In genomic region chr3:121690777-121691405, GRCh38 we compare ENCODE assay signal across 12 cellular contexts. TPM values are rescaled to one million over a fixed set of nuclear protein-coding genes. Genes with fewer than 3 reads are reported as not detected.
DNase-seq lines count a peak whose midpoint lies in the region; ATAC-seq and TF ChIP-seq lines count a peak whose summit lies in the region.
"Had no signal": no experiment of that assay in that cellular context is flagged by ENCODE, and none has a peak within 500 bp of the region (broad histone marks: within the 10 kb centered on the region; RNA-seq: fewer than 3 reads in every experiment).

No MANE protein-coding gene starts in this region.

- H4K20me1 ChIP-seq in hepatocyte (ENCODE audit: insufficient read depth, poor library complexity, severe bottlenecking), result no peaks in the 10 kb centered on the region

- no peak overlapping the region for H3K4me3 Mint-ChIP-seq in Caco-2 (ENCODE audit: unreplicated experiment)
- no peak overlapping the region for H3K4me3 Mint-ChIP-seq in activated B cell treated with CpG ODN at 0.5 μM for 24 hours

- peaks cover 2% of the 10 kb centered on the region for H3K79me2 ChIP-seq in hepatocyte

- intact Hi-C loops in Caco-2 (cut with micrococcal nuclease; ENCODE audit: unreplicated experiment) (no loop called here), activated B cell treated with CpG ODN at 0.5 μM for 24 hours (cut with micrococcal nuclease) (no loop called here), esophagus muscularis mucosa (cut with DNase I) (no loop called here)

- TSS peak; percentile 7 for BruUV-seq in Caco-2 (replicated peaks; lab: Mats Ljungman, UMichigan)

- no peaks in the 10 kb centered on the region for H3K27me3 ChIP-seq in Caco-2 (replicated peaks; ENCODE audit: control insufficient read depth, insufficient read depth, low read length)
- no peaks in the 10 kb centered on the region for H3K27me3 ChIP-seq in esophagus muscularis mucosa
- H3K27me3 ChIP-seq in hepatocyte, result no peaks in the 10 kb centered on the region
- H3K27me3 ChIP-seq: right lobe of liver had no signal

- H3K4me2 ChIP-seq in hepatocyte, result no peak overlapping the region

- ATAC-seq in GM18870 (IDR thresholded peaks at IDR 0.05; ENCODE audit: unreplicated experiment) (peak; percentile 72), HG02852 (IDR thresholded peaks at IDR 0.05; ENCODE audit: unreplicated experiment) (peak; percentile 73), activated B cell treated with CpG ODN at 0.5 μM for 24 hours (ENCODE audit: low read depth) (no peak)
- ATAC-seq: right lobe of liver had no signal

- no peak overlapping the region for H2AFZ ChIP-seq in hepatocyte

- no peaks in the 10 kb centered on the region for H3K4me1 Mint-ChIP-seq in Caco-2 (ENCODE audit: low read depth, unreplicated experiment)
- peaks cover 11% of the 10 kb centered on the region for H3K4me1 Mint-ChIP-seq in activated B cell treated with CpG ODN at 0.5 μM for 24 hours

- H3K4me3 ChIP-seq in Caco-2 (ENCODE audit: low read depth, low read length) (no peak overlapping the region), esophagus muscularis mucosa (no peak overlapping the region), hepatocyte (no peak overlapping the region)
- H3K4me3 ChIP-seq: coronary artery, right lobe of liver had no signal

- 91% methylated on average over 2 of the region's 2 CpGs for WGBS in esophagus muscularis mucosa
- WGBS in hepatocyte (ENCODE audit: low lambda C conversion rate, missing lambda C conversion rate), result 98% methylated on average over 2 of the region's 2 CpGs

- CTCF ChIA-PET in Caco-2 (lab: Charles Lee), result no interaction called here
- CTCF ChIA-PET in activated B cell treated with CpG ODN at 0.5 μM for 24 hours (lab: Charles Lee), result interaction anchor here (1.2 kb wide), 1 partner anchor 13 kb away, joined by 3 read pairs; no protein-coding TSS in a partner anchor

- H3K36me3 ChIP-seq in Caco-2 (ENCODE audit: control insufficient read depth, insufficient read depth, low read length) (no peaks in the 10 kb centered on the region; the same call in 1 of the 2 replicates), esophagus muscularis mucosa (peaks cover 17 to 78% (median 51%) of the 10 kb centered on the region in 4 donors), hepatocyte (replicated peaks; ENCODE audit: insufficient read depth, low read depth) (peaks cover 2% of the 10 kb centered on the region)

- TF ChIP-seq EP300 in esophagus muscularis mucosa (IDR thresholded peaks at IDR 0.05), result no peak

- H3K9me3 ChIP-seq in Caco-2, result no peaks in the 10 kb centered on the region
- H3K9me3 ChIP-seq in esophagus muscularis mucosa, result no peaks in the 10 kb centered on the region
- H3K9me3 ChIP-seq in hepatocyte (ENCODE audit: low read depth), result no peaks in the 10 kb centered on the region
- H3K9me3 ChIP-seq: right lobe of liver had no signal

- H3K9me3 Mint-ChIP-seq in Caco-2 (ENCODE audit: unreplicated experiment) (no peaks in the 10 kb centered on the region), activated B cell treated with CpG ODN at 0.5 μM for 24 hours (no peaks in the 10 kb centered on the region)

- H3K36me3 Mint-ChIP-seq in Caco-2 (ENCODE audit: insufficient read depth, unreplicated experiment) (peaks cover 40% of the 10 kb centered on the region), activated B cell treated with CpG ODN at 0.5 μM for 24 hours (ENCODE audit: low read depth) (peaks cover 46% of the 10 kb centered on the region)

- no peak for TF ChIP-seq POLR2A in esophagus muscularis mucosa (IDR thresholded peaks at IDR 0.05; ENCODE audit: low read depth)

- no peaks in the 10 kb centered on the region for H3K27me3 Mint-ChIP-seq in Caco-2 (ENCODE audit: insufficient read depth, unreplicated experiment)
- no peaks in the 10 kb centered on the region for H3K27me3 Mint-ChIP-seq in activated B cell treated with CpG ODN at 0.5 μM for 24 hours

- H3K27ac ChIP-seq in esophagus muscularis mucosa (replicated peaks in 1 of 4) (no peak overlapping the region), hepatocyte (no peak overlapping the region)
- H3K27ac ChIP-seq: coronary artery, right lobe of liver had no signal

- no peaks in the 10 kb centered on the region for H3K4me1 ChIP-seq in Caco-2
- H3K4me1 ChIP-seq in esophagus muscularis mucosa, result peaks cover 0 to under 1% (median 0%) of the 10 kb centered on the region in 4 donors
- no peaks in the 10 kb centered on the region for H3K4me1 ChIP-seq in hepatocyte (ENCODE audit: insufficient read depth)
- H3K4me1 ChIP-seq: right lobe of liver had no signal

- no peaks in the 10 kb centered on the region for H3K9me2 ChIP-seq in hepatocyte (replicated peaks; ENCODE audit: insufficient read depth)

- TF ChIP-seq CTCF in Caco-2 (IDR thresholded peaks at IDR 0.05; ENCODE audit: insufficient read depth in 1 of 2, low read depth in 1 of 2, low read length in 1 of 2, severe bottlenecking in 1 of 2, unreplicated experiment in 1 of 2), result no peak
- TF ChIP-seq CTCF in activated B cell treated with CpG ODN at 0.5 μM for 24 hours (IDR thresholded peaks at IDR 0.05), result no peak
- TF ChIP-seq CTCF in esophagus muscularis mucosa (IDR thresholded peaks at IDR 0.05), result no peak
- no peak for TF ChIP-seq CTCF in hepatocyte (IDR thresholded peaks at IDR 0.05; ENCODE audit: poor library complexity)

- DNase-seq in Caco-2 (no peak), activated B cell treated with CpG ODN at 0.5 μM for 24 hours (no peak), esophagus muscularis mucosa (ENCODE audit: extremely low spot score) (no peak), hypothalamus (lab: John Stamatoyannopoulos, UW) (no peak), hepatocyte (ENCODE audit: low spot score) (no peak)
- DNase-seq in effector CD8-positive, alpha-beta T cell (lab: John Stamatoyannopoulos, UW), result no peak
- DNase-seq: AML-193, right lobe of liver had no signal

- no peak overlapping the region for H3K27ac Mint-ChIP-seq in Caco-2 (ENCODE audit: unreplicated experiment)
- H3K27ac Mint-ChIP-seq in activated B cell treated with CpG ODN at 0.5 μM for 24 hours, result peak overlapping the region; percentile 68

- POLR2A ChIA-PET in Caco-2 (lab: Charles Lee) (no interaction called here), activated B cell treated with CpG ODN at 0.5 μM for 24 hours (lab: Charles Lee) (interaction anchor here (0.6 to 1.3 kb wide), 5 partner anchors 30 to 338 kb away, joined by 3 to 8 read pairs (median 3); partner anchors contain the start of gene HCLS1)

RNA-seq across cellular contexts. Expression of gene HCLS1, which starts 30.2 kb away (rescaled TPM):
- total RNA-seq in Caco-2 (2022) (0.45 and 1.00 TPM in 2 replicates), activated B cell treated with CpG ODN at 0.5 μM for 24 hours (434 and 440 TPM in 2 replicates), esophagus muscularis mucosa (10 to 100 TPM; 20.5 to 71.7 (median 35.5) TPM), hepatocyte (1.3 TPM in 2 replicates)
- polyA plus RNA-seq in hepatocyte, result 1.1 TPM in 1 of 2 replicates, not detected in the other
- total RNA-seq: LHCN-M2 had no signal

RNA-seq across cellular contexts. Expression of gene GOLGB1, which starts 58.6 kb away (rescaled TPM):
- total RNA-seq in Caco-2 (2022) (31.5 and 34.3 TPM in 2 replicates), activated B cell treated with CpG ODN at 0.5 μM for 24 hours (37.3 and 44.7 TPM in 2 replicates), esophagus muscularis mucosa (10 to 100 TPM; 55.7 to 73.9 (median 69.3) TPM), hepatocyte (54.5 and 70.2 TPM in 2 replicates)
- 40.2 and 55.8 TPM in 2 replicates for polyA plus RNA-seq in hepatocyte
